In genomic region chr4:829761-830655, GRCh38 we compare ENCODE assay signal across 29 cellular contexts. TPM values are rescaled to one million over a fixed set of nuclear protein-coding genes. Genes with fewer than 3 reads are reported as not detected.
DNase-seq lines count a peak whose midpoint lies in the region; ATAC-seq and TF ChIP-seq lines count a peak whose summit lies in the region.
"Had no signal": no experiment of that assay in that cellular context is flagged by ENCODE, and none has a peak within 500 bp of the region (broad histone marks: within the 10 kb centered on the region; RNA-seq: fewer than 3 reads in every experiment).

No MANE protein-coding gene starts in this region.

- no peak overlapping the region for H3K27ac ChIP-seq in left lung
- no peak overlapping the region for H3K27ac ChIP-seq in sigmoid colon
- H3K27ac ChIP-seq: ascending aorta, colonic mucosa, PC-9, skin epidermis, thoracic aorta had no signal

- TF ChIP-seq CTCF in left lung (IDR thresholded peaks at IDR 0.05), result no peak
- TF ChIP-seq CTCF in sigmoid colon (IDR thresholded peaks at IDR 0.05), result no peak
- no peak for TF ChIP-seq CTCF in omental fat pad (IDR thresholded peaks at IDR 0.05)

- H3K9me3 ChIP-seq in NT2/D1 (ENCODE audit: insufficient read depth, low read length) (peaks cover 14% of the 10 kb centered on the region), left lung (peaks cover 0 to 7% of the 10 kb centered on the region in 2 donors), sigmoid colon (peaks cover 0 to 6% (median 3%) of the 10 kb centered on the region in 4 donors)
- H3K9me3 ChIP-seq: ascending aorta, colonic mucosa, thoracic aorta had no signal

- H3K4me1 ChIP-seq in NT2/D1 (ENCODE audit: insufficient read depth, insufficient read length), result peaks cover 29% of the 10 kb centered on the region
- peaks cover 3 to 13% of the 10 kb centered on the region in 2 donors for H3K4me1 ChIP-seq in left lung
- H3K4me1 ChIP-seq in sigmoid colon, result peaks cover 0 to 18% (median 17%) of the 10 kb centered on the region in 4 donors

- peak; percentile 73 for DNase-seq in H7
- DNase-seq in NT2/D1 (ENCODE audit: low read depth, low spot score), result no peak
- DNase-seq in left lung, result peak; percentile 22 to 69
- DNase-seq in sigmoid colon, result peak; percentile 53
- DNase-seq in amygdala (lab: John Stamatoyannopoulos, UW), result no peak
- no peak for DNase-seq in omental fat pad (ENCODE audit: low spot score)
- DNase-seq: activated CD4-positive, alpha-beta memory T cell treated with anti-CD3 and anti-CD28 coated beads for 36 hours; activated CD4-positive, CD25-positive, alpha-beta regulatory T cell treated with anti-CD3 and anti-CD28 coated beads, Interleukin-2, amount 50 U/mL, for 72 hours; activated naive CD8-positive, alpha-beta T cell treated with anti-CD3 and anti-CD28 coated beads for 36 hours; C1 segment of cervical spinal cord; colonic mucosa; COR-L47; DMS53; effector CD8-positive, alpha-beta T cell; hypothalamus; immature natural killer cell; MM.1S; naive B cell; NCI-H1105 treated with DMSO at 0.1 percent for 48 hours; NCI-H1930; PC-9; SHP77; stimulated activated naive CD8-positive, alpha-beta T cell treated with anti-CD3 and anti-CD28 coated beads, Interleukin-15, Interleukin-2, amounts not matched to agents 100 U/mL and 50 U/mL, for 24 hours; T-helper 2 cell had no signal

- H3K4me3 ChIP-seq in H7 (ENCODE audit: insufficient read depth, low read depth, low read length), result no peak overlapping the region
- no peak overlapping the region for H3K4me3 ChIP-seq in NT2/D1 (ENCODE audit: insufficient read length, low read depth)
- H3K4me3 ChIP-seq in left lung, result no peak overlapping the region
- no peak overlapping the region for H3K4me3 ChIP-seq in sigmoid colon
- H3K4me3 ChIP-seq: ascending aorta, colonic mucosa, PC-9, skin epidermis, thoracic aorta had no signal

- TF ChIP-seq POLR2A in sigmoid colon (IDR thresholded peaks at IDR 0.05), result no peak

- TF ChIP-seq EP300 in sigmoid colon (IDR thresholded peaks at IDR 0.05), result no peak

- H3K9ac ChIP-seq in NT2/D1 (ENCODE audit: insufficient read length, low read depth), result peak overlapping the region; percentile 11

- no peak for ATAC-seq in left lung
- ATAC-seq in GM21786 (IDR thresholded peaks at IDR 0.05; ENCODE audit: unreplicated experiment), result no peak
- no peak for ATAC-seq in omental fat pad (ENCODE audit: low FRiP score)
- ATAC-seq: left lobe of liver; stimulated activated naive CD8-positive, alpha-beta T cell treated with anti-CD3 and anti-CD28 coated beads, Interleukin-15, Interleukin-2, amounts not matched to agents 100 U/mL and 50 U/mL, for 24 hours had no signal

- 64% methylated on average over 28 of the region's 28 CpGs for WGBS in sigmoid colon, 2 donors

- H3K27me3 ChIP-seq in H7 (ENCODE audit: control insufficient read depth, insufficient read depth, low read length) (peaks cover 22% of the 10 kb centered on the region), NT2/D1 (ENCODE audit: insufficient read depth, insufficient read length) (peaks cover 34% of the 10 kb centered on the region), left lung (peaks cover 27 to 85% of the 10 kb centered on the region in 2 donors), sigmoid colon (peaks cover 21 to 72% (median 60%) of the 10 kb centered on the region in 3 donors)

- intact Hi-C loops in left lung (cut with DNase I) (no loop called here), sigmoid colon (cut with DNase I) (no loop called here)

- H3K36me3 ChIP-seq in H7 (replicated peaks; ENCODE audit: control insufficient read depth, insufficient read depth, low read length) (no peaks in the 10 kb centered on the region), NT2/D1 (ENCODE audit: insufficient read depth, insufficient read length, low read length) (no peaks in the 10 kb centered on the region), left lung (no peaks in the 10 kb centered on the region), sigmoid colon (no peaks in the 10 kb centered on the region)
- H3K36me3 ChIP-seq: ascending aorta, colonic mucosa, thoracic aorta had no signal

RNA-seq across cellular contexts. Expression of gene CPLX1, which starts 4.1 kb away (rescaled TPM):
- total RNA-seq in H7 (2014; rRNA removed; shearing (Covaris generic)), result 0.15 and 0.62 TPM in 2 replicates
- total RNA-seq in left lung (1 to 10 TPM; 3.1 to 3.2 TPM), sigmoid colon (1 to 10 TPM in 1 of 4 donors, under 1 TPM in 3; 0.36 to 1.7 (median 0.45) TPM), omental fat pad (1 to 10 TPM in 3 of 4 donors, not detected in 1; 1.1 to 2.0 (median 1.9) TPM)
- polyA plus RNA-seq in sigmoid colon, result 1 to 10 TPM in 2 of 3 donors, under 1 TPM in 1; 0.23 to 3.0 (median 2.8) TPM
- polyA plus RNA-seq: immature natural killer cell had no signal

Comparison
In these comparisons a context has a peak if more than half of its experiments do, and no peak if none do; other contexts are left out.
1. DNase-seq: peak in H7 (single experiment), left lung (2 of 2) and sigmoid colon (single experiment); none in NT2/D1 (single experiment), amygdala (0 of 56) and omental fat pad (single experiment).